In genomic region chr11:74824285-74824982, GRCh38 we compare ENCODE assay signal across 1 cellular context.
TF ChIP-seq lines count a peak whose summit lies in the region.

No MANE protein-coding gene starts in this region.

TF ChIP-seq in HepG2, 621 proteins besides CTCF, POLR2A, EP300 and RAD21 (continued from another document):
- TF ChIP-seq MTERF4 (CRISPR knock-in tag; IDR thresholded peaks at IDR 0.05), result no peak
TF ChIP-seq in HepG2: peak in this region for 2.
